In genomic region chr6:31572041-31572911, GRCh38 we compare ENCODE assay signal across 10 cellular contexts. TPM values are rescaled to one million over a fixed set of nuclear protein-coding genes. Genes with fewer than 3 reads are reported as not detected.
DNase-seq lines count a peak whose midpoint lies in the region; ATAC-seq and TF ChIP-seq lines count a peak whose summit lies in the region.
"Had no signal": no experiment of that assay in that cellular context is flagged by ENCODE, and none has a peak within 500 bp of the region (broad histone marks: within the 10 kb centered on the region; RNA-seq: fewer than 3 reads in every experiment).

A gene with protein sequence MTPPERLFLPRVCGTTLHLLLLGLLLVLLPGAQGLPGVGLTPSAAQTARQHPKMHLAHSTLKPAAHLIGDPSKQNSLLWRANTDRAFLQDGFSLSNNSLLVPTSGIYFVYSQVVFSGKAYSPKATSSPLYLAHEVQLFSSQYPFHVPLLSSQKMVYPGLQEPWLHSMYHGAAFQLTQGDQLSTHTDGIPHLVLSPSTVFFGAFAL (plus strand): TSS chr6:31572289. CDS start chr6:31572743, 454 bp downstream.

- WGBS in mesenchymal stem cell, result 92% methylated on average over 27 of the region's 27 CpGs

- intact Hi-C loops in CD4-positive, alpha-beta T cell (cut with DNase I, micrococcal nuclease), result loop anchor here in 1 of 2 experiments (1.0 to 2.0 kb wide), 2 partner anchors 9 to 13 kb away; no protein-coding TSS in a partner anchor

- H3K27ac ChIP-seq in CD4-positive, alpha-beta T cell (ENCODE audit: low read depth, low read length), result peak within 1 kb of the TSS; percentile 84
- no peak within 1 kb of the TSS for H3K27ac ChIP-seq in mesenchymal stem cell (ENCODE audit: low read length, poor library complexity, severe bottlenecking)

- DNase-seq in CD4-positive, alpha-beta T cell, result peak; percentile 52 to 76 (median 62)
- peak; percentile 86 to 89 for DNase-seq in activated CD4-positive, alpha-beta T cell treated with anti-CD3 and anti-CD28 coated beads, Interleukin-2, amount 50 U/mL, for 48 hours
- no peak for DNase-seq in mesenchymal stem cell
- DNase-seq in islet precursor cell, result no peak
- DNase-seq in GM19240 (ENCODE audit: insufficient read length, low spot score), result no peak
- no peak for DNase-seq in NCI-H1436 (lab: John Stamatoyannopoulos, UW)
- DNase-seq in HUDEP-2 (lab: John Stamatoyannopoulos, UW; ENCODE audit: unreplicated experiment in 76 of 76), result no peak

- H2AK5ac ChIP-seq in mesenchymal stem cell (ENCODE audit: low read length, severe bottlenecking), result no peak within 1 kb of the TSS

- H2BK15ac ChIP-seq in mesenchymal stem cell (ENCODE audit: low read depth, poor library complexity, severe bottlenecking), result peak within 1 kb of the TSS; percentile 57

- H3K18ac ChIP-seq in mesenchymal stem cell (ENCODE audit: low read depth in 1 of 2, low read length in 2 of 2), result no peak within 1 kb of the TSS

- no peaks in the 10 kb centered on the region for H3K27me3 Mint-ChIP-seq in CD4-positive, alpha-beta T cell

- no peak within 1 kb of the TSS for H2BK5ac ChIP-seq in mesenchymal stem cell (ENCODE audit: low read depth, low read length, poor library complexity, severe bottlenecking)

- no peak within 1 kb of the TSS for H3K9ac ChIP-seq in mesenchymal stem cell (ENCODE audit: low read length)

- H3K9me3 ChIP-seq in CD4-positive, alpha-beta T cell (ENCODE audit: control insufficient read depth, low read length), result no peaks in the 10 kb centered on the region
- no peaks in the 10 kb centered on the region for H3K9me3 ChIP-seq in mesenchymal stem cell (ENCODE audit: control insufficient read depth, low read length)

- H3K4ac ChIP-seq in mesenchymal stem cell (ENCODE audit: low read depth in 1 of 2, low read length in 2 of 2), result no peak within 1 kb of the TSS

- H3K4me3 Mint-ChIP-seq in CD4-positive, alpha-beta T cell, result peak within 1 kb of the TSS; percentile 95

- H3K4me1 Mint-ChIP-seq in CD4-positive, alpha-beta T cell (ENCODE audit: low read depth), result peaks cover 99% of the 10 kb centered on the region

- no peaks in the 10 kb centered on the region for H3K36me3 ChIP-seq in mesenchymal stem cell (ENCODE audit: control insufficient read depth in 1 of 2, insufficient read depth in 2 of 2, low read depth in 1 of 2, low read length in 2 of 2)

- H3K9me3 Mint-ChIP-seq in CD4-positive, alpha-beta T cell, result no peaks in the 10 kb centered on the region

- no peak within 1 kb of the TSS for H3K4me3 ChIP-seq in mesenchymal stem cell (ENCODE audit: insufficient read depth in 1 of 2, low read depth in 1 of 2, low read length in 2 of 2)

- H3K4me1 ChIP-seq in mesenchymal stem cell (ENCODE audit: control insufficient read depth, insufficient read depth, low read depth, low read length), result no peaks in the 10 kb centered on the region

- H4K91ac ChIP-seq in mesenchymal stem cell (ENCODE audit: low read length), result no peak within 1 kb of the TSS

- peak within 1 kb of the TSS; percentile 95 for H3K27ac Mint-ChIP-seq in CD4-positive, alpha-beta T cell

- POLR2A ChIA-PET in CD4-positive, alpha-beta T cell (lab: Charles Lee), result interaction anchor here (1.0 to 34.9 kb wide), 4 partner anchors 1 to 31 kb away, joined by 5 to 1160 read pairs (median 601); partner anchors contain the start of genes DDX39B, LST1 and LTB and of another gene

- no peak within 1 kb of the TSS for H2AFZ ChIP-seq in mesenchymal stem cell (ENCODE audit: low read depth, low read length)

- H3K4me2 ChIP-seq in mesenchymal stem cell (ENCODE audit: low read length, poor library complexity, severe bottlenecking), result no peak within 1 kb of the TSS

- no peaks in the 10 kb centered on the region for H3K79me1 ChIP-seq in mesenchymal stem cell (replicated peaks; ENCODE audit: low read length, poor library complexity, severe bottlenecking)

- CTCF ChIA-PET in CD4-positive, alpha-beta T cell (lab: Charles Lee), result interaction anchor here (0.6 to 12.5 kb wide), 5 partner anchors 8 to 26 kb away, joined by 3 to 169 read pairs (median 4); partner anchors contain the start of genes ATP6V1G2 and NFKBIL1

- ATAC-seq in CD4-positive, alpha-beta T cell (ENCODE audit: poor library complexity), result peak; percentile 65
- peak; percentile 35 for ATAC-seq in HG02943 (IDR thresholded peaks at IDR 0.05; ENCODE audit: low read depth, unreplicated experiment)

- no peak within 1 kb of the TSS for H2BK12ac ChIP-seq in mesenchymal stem cell (ENCODE audit: low read length in 2 of 2)

- H3K14ac ChIP-seq in mesenchymal stem cell (ENCODE audit: low read length in 2 of 2), result no peak within 1 kb of the TSS

- no peaks in the 10 kb centered on the region for H3K27me3 ChIP-seq in CD4-positive, alpha-beta T cell (ENCODE audit: control insufficient read depth, insufficient read depth, low read length)
- peaks cover 0 to 10% of the 10 kb centered on the region in 2 experiments for H3K27me3 ChIP-seq in mesenchymal stem cell (ENCODE audit: control insufficient read depth in 1 of 2, insufficient read depth in 1 of 2, low read length in 2 of 2)

- H4K8ac ChIP-seq in mesenchymal stem cell (ENCODE audit: low read length), result no peak within 1 kb of the TSS

- no peak for TF ChIP-seq CTCF in CD4-positive, alpha-beta T cell (IDR thresholded peaks at IDR 0.05)

- no peak within 1 kb of the TSS for H3K23ac ChIP-seq in mesenchymal stem cell (ENCODE audit: low read length in 2 of 2)

- peaks cover 39% of the 10 kb centered on the region for H3K36me3 Mint-ChIP-seq in CD4-positive, alpha-beta T cell (ENCODE audit: low read depth)

- H2BK120ac ChIP-seq in mesenchymal stem cell (ENCODE audit: low read depth, low read length), result no peak within 1 kb of the TSS

RNA-seq across cellular contexts. Expression of the gene that starts here (rescaled TPM):
- total RNA-seq in CD4-positive, alpha-beta T cell, result 10 to 100 TPM; 15.4 to 16.7 TPM
- polyA plus RNA-seq in mesenchymal stem cell (2013, experiment 1 of 2), result 0.06 TPM
- not detected for polyA plus RNA-seq in mesenchymal stem cell (2013, experiment 2 of 2)
- total RNA-seq: myocyte had no signal
- polyA plus RNA-seq: AG04450 had no signal

Comparison
In these comparisons a context has a peak if more than half of its experiments do, and no peak if none do; other contexts are left out.
1. DNase-seq: peak in CD4-positive, alpha-beta T cell (10 of 10) and activated CD4-positive, alpha-beta T cell treated with anti-CD3 and anti-CD28 coated beads, Interleukin-2, amount 50 U/mL, for 48 hours (2 of 2); none in mesenchymal stem cell (single experiment), islet precursor cell (single experiment), GM19240 (single experiment), NCI-H1436 (single experiment) and HUDEP-2 (0 of 76).